ENCODE assay signal across 22 cellular contexts in the genomic region with DNA sequence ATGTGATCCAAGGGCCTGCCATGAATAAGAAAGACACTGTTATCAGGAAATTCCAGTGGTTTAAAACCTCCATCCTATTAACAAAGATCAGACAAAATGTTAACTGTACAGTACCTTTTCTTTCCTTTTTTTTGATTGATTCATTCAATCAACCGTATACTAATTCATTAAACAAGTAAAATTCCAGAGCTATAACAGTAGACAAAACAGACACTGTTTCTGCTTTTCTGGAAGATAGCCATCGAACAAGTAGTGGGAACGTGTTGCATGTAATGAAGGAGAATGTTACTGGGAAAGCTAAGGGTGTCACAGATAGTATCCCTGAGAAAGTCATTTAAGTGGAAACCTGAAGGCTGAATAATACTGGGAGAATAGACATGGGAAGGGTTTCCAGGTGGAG.
DNase-seq lines count a peak whose midpoint lies in the region; ATAC-seq and TF ChIP-seq lines count a peak whose summit lies in the region.
"Had no signal": no experiment of that assay in that cellular context is flagged by ENCODE, and none has a peak within 500 bp of the region (broad histone marks: within the 10 kb centered on the region; RNA-seq: fewer than 3 reads in every experiment).

No MANE protein-coding gene starts in this region.

- no peak for TF ChIP-seq CTCF in tibial artery (IDR thresholded peaks at IDR 0.05)

- intact Hi-C loops in tibial artery (cut with DNase I; ENCODE audit: low total_unique reads) = no loop called here

- no peaks in the 10 kb centered on the region for H3K9me3 ChIP-seq in tibial artery

- no peak overlapping the region for H3K27ac ChIP-seq in tibial artery
- H3K27ac ChIP-seq: 22Rv1; A549; BLaER1 treated with 17β-estradiol and CSF1 and Interleukin-3, amounts not matched to agents 10 nM and 100 nM; C4-2B had no signal

- no peaks in the 10 kb centered on the region for H3K27me3 ChIP-seq in tibial artery
- H3K27me3 ChIP-seq: BLaER1 treated with 17β-estradiol and CSF1 and Interleukin-3, amounts not matched to agents 10 nM and 100 nM had no signal

- peaks cover 0 to 6% (median 0%) of the 10 kb centered on the region in 3 donors for H3K36me3 ChIP-seq in tibial artery

- no peaks in the 10 kb centered on the region for H3K4me1 ChIP-seq in tibial artery
- H3K4me1 ChIP-seq: A549; BLaER1 treated with 17β-estradiol and CSF1 and Interleukin-3, amounts not matched to agents 10 nM and 100 nM had no signal

- DNase-seq in COLO829 (ENCODE audit: low spot score) (peak; percentile 66), astrocyte of the hippocampus (ENCODE audit: low read depth, low spot score) (peak; percentile 49), foreskin melanocyte (peak; percentile 62), pons (ENCODE audit: low spot score) (peak; percentile 71), epidermal melanocyte (ENCODE audit: insufficient read length, low spot score) (no peak), tibial artery (no peak)
- DNase-seq: AML-193; CD4-positive, alpha-beta T cell; CD8-positive, alpha-beta T cell; COR-L47; DMS 273 treated with DMSO at 0.1 percent for 48 hours; DMS153; DMS53; DMS79; DND-41; EL; GF-D8 had no signal

- H3K4me3 ChIP-seq in tibial artery = no peak overlapping the region
- H3K4me3 ChIP-seq: A549; BLaER1 treated with 17β-estradiol and CSF1 and Interleukin-3, amounts not matched to agents 10 nM and 100 nM had no signal

- no peak for ATAC-seq in GM19467 (IDR thresholded peaks at IDR 0.05; ENCODE audit: unreplicated experiment)
- ATAC-seq: A549; CD8-positive, alpha-beta T cell had no signal

Comparison
In these comparisons a context has a peak if more than half of its experiments do, and no peak if none do; other contexts are left out.
1. DNase-seq: peak in COLO829 (single experiment), astrocyte of the hippocampus (single experiment), foreskin melanocyte (single experiment) and pons (single experiment); none in epidermal melanocyte (single experiment) and tibial artery (0 of 2).